In genomic region chr12:65510584-65511050, GRCh38 we compare ENCODE assay signal across 11 cellular contexts.
DNase-seq lines count a peak whose midpoint lies in the region; ATAC-seq, FAIRE-seq and TF ChIP-seq lines count a peak whose summit lies in the region.
"Had no signal": no experiment of that assay in that cellular context is flagged by ENCODE, and none has a peak within 500 bp of the region (broad histone marks: within the 10 kb centered on the region; RNA-seq: fewer than 3 reads in every experiment).

No MANE protein-coding gene starts in this region.

- H3K4me1 ChIP-seq in cardiac muscle cell (ENCODE audit: low read depth) = no peaks in the 10 kb centered on the region
- peaks cover 0 to 14% (median 3%) of the 10 kb centered on the region in 4 donors for H3K4me1 ChIP-seq in transverse colon

- DNase-seq in SK-N-MC (ENCODE audit: low read depth, low spot score) (no peak), cardiac muscle cell (ENCODE audit: low read depth in 1 of 2, low spot score in 1 of 2) (peak; percentile 39 to 81), mesothelial cell of epicardium (ENCODE audit: low spot score in 2 of 2, unreplicated experiment in 2 of 2) (no peak), transverse colon (peak; percentile 30), H54 (ENCODE audit: insufficient read length, low spot score) (no peak), HFFc6 (no peak)
- DNase-seq: activated B cell treated with CpG ODN at 0.5 μM for 24 hours; NCI-H1694 treated with DMSO at 0.1 percent for 48 hours; stimulated activated naive CD8-positive, alpha-beta T cell treated with anti-CD3 and anti-CD28 coated beads, Interleukin-15, amount 100 ng/mL, for 72 hours had no signal

- ATAC-seq in HG02571 (IDR thresholded peaks at IDR 0.05; ENCODE audit: unreplicated experiment) = no peak
- ATAC-seq: stimulated activated naive CD8-positive, alpha-beta T cell treated with anti-CD3 and anti-CD28 coated beads, Interleukin-15, amount 100 ng/mL, for 72 hours had no signal

- no peak for FAIRE-seq in H54 (lab: Jason Lieb, UNC)

- no peaks in the 10 kb centered on the region for H3K9me3 Mint-ChIP-seq in mesothelial cell of epicardium
- no peaks in the 10 kb centered on the region for H3K9me3 Mint-ChIP-seq in HFFc6
- H3K9me3 Mint-ChIP-seq: activated B cell treated with CpG ODN at 0.5 μM for 24 hours; stimulated activated naive CD8-positive, alpha-beta T cell treated with anti-CD3 and anti-CD28 coated beads, Interleukin-15, amount 100 ng/mL, for 72 hours had no signal

- H3K27me3 ChIP-seq in cardiac muscle cell = no peaks in the 10 kb centered on the region
- H3K27me3 ChIP-seq in transverse colon = no peaks in the 10 kb centered on the region

- H3K36me3 ChIP-seq in SK-N-MC (ENCODE audit: insufficient read depth, low read length) (no peaks in the 10 kb centered on the region), cardiac muscle cell (no peaks in the 10 kb centered on the region), transverse colon (no peaks in the 10 kb centered on the region)

- TF ChIP-seq POLR2A in transverse colon (IDR thresholded peaks at IDR 0.05) (no peak), H54 (IDR thresholded peaks at IDR 0.05; ENCODE audit: low read depth, low read length) (no peak)

- TF ChIP-seq CTCF in cardiac muscle cell (IDR thresholded peaks at IDR 0.05; ENCODE audit: low read depth, low read length) = no peak
- TF ChIP-seq CTCF in mesothelial cell of epicardium (IDR thresholded peaks at IDR 0.05; ENCODE audit: unreplicated experiment) = no peak
- TF ChIP-seq CTCF in transverse colon (IDR thresholded peaks at IDR 0.05) = no peak
- no peak for TF ChIP-seq CTCF in HFFc6 (IDR thresholded peaks at IDR 0.05)

- TF ChIP-seq EP300 in transverse colon (IDR thresholded peaks at IDR 0.05; ENCODE audit: low read depth) = no peak

- intact Hi-C loops in transverse colon (cut with DNase I; ENCODE audit: low total_unique reads) = no loop called here

- H3K27me3 Mint-ChIP-seq in mesothelial cell of epicardium (ENCODE audit: low read depth) (no peaks in the 10 kb centered on the region), HFFc6 (ENCODE audit: insufficient read depth) (peaks cover 2% of the 10 kb centered on the region; the same call in 1 of the 2 replicates)
- H3K27me3 Mint-ChIP-seq: activated B cell treated with CpG ODN at 0.5 μM for 24 hours had no signal

- 19 to 45% methylated on average over 7 to 17 of the region's 17 CpGs for WGBS in transverse colon (ENCODE audit: low coverage in 1 of 2), 2 donors

- H3K4me3 Mint-ChIP-seq in mesothelial cell of epicardium (no peak overlapping the region), HFFc6 (no peak overlapping the region)
- H3K4me3 Mint-ChIP-seq: activated B cell treated with CpG ODN at 0.5 μM for 24 hours; stimulated activated naive CD8-positive, alpha-beta T cell treated with anti-CD3 and anti-CD28 coated beads, Interleukin-15, amount 100 ng/mL, for 72 hours had no signal

- H3K36me3 Mint-ChIP-seq in mesothelial cell of epicardium (no peaks in the 10 kb centered on the region), HFFc6 (ENCODE audit: low read depth) (no peaks in the 10 kb centered on the region)

- H3K4me1 Mint-ChIP-seq in mesothelial cell of epicardium (peaks cover 58% of the 10 kb centered on the region), HFFc6 (ENCODE audit: low read depth) (no peaks in the 10 kb centered on the region)
- H3K4me1 Mint-ChIP-seq: activated B cell treated with CpG ODN at 0.5 μM for 24 hours; stimulated activated naive CD8-positive, alpha-beta T cell treated with anti-CD3 and anti-CD28 coated beads, Interleukin-15, amount 100 ng/mL, for 72 hours had no signal

- in situ Hi-C loops in transverse colon (cut with MboI; ENCODE audit: low pct_ligation_motif_present in 1 of 4, low pct_unique_long_range_greater_than_20kb in 1 of 4, low sequenced_read_pairs in 3 of 4) = no loop called here

- H3K27ac Mint-ChIP-seq in mesothelial cell of epicardium = peak overlapping the region; percentile 76
- no peak overlapping the region for H3K27ac Mint-ChIP-seq in HFFc6
- H3K27ac Mint-ChIP-seq: activated B cell treated with CpG ODN at 0.5 μM for 24 hours; stimulated activated naive CD8-positive, alpha-beta T cell treated with anti-CD3 and anti-CD28 coated beads, Interleukin-15, amount 100 ng/mL, for 72 hours had no signal

- H3K9me3 ChIP-seq in SK-N-MC (ENCODE audit: low read depth, low read length) = no peaks in the 10 kb centered on the region
- no peaks in the 10 kb centered on the region for H3K9me3 ChIP-seq in cardiac muscle cell (ENCODE audit: low read depth)
- no peaks in the 10 kb centered on the region for H3K9me3 ChIP-seq in transverse colon

- H3K9ac ChIP-seq in SK-N-MC (ENCODE audit: insufficient read length) = no peak overlapping the region

- H3K27ac ChIP-seq in SK-N-MC = no peak overlapping the region; the same call in 1 of the 2 replicates
- H3K27ac ChIP-seq in cardiac muscle cell = no peak overlapping the region
- H3K27ac ChIP-seq in transverse colon = no peak overlapping the region

- H3K4me3 ChIP-seq in SK-N-MC (peak overlapping the region; percentile 50), cardiac muscle cell (no peak overlapping the region), transverse colon (no peak overlapping the region)
- H3K4me3 ChIP-seq: lung had no signal

Comparison
In these comparisons a context has a peak if more than half of its experiments do, and no peak if none do; other contexts are left out.
1. DNase-seq: peak in cardiac muscle cell (2 of 2) and transverse colon (single experiment); none in SK-N-MC (single experiment), mesothelial cell of epicardium (0 of 2), H54 (single experiment) and HFFc6 (single experiment).